In genomic region chr11:46846510-46846830, GRCh38 we compare ENCODE assay signal across 8 cellular contexts. TPM values are rescaled to one million over a fixed set of nuclear protein-coding genes. Genes with fewer than 3 reads are reported as not detected.
DNase-seq lines count a peak whose midpoint lies in the region; ATAC-seq and TF ChIP-seq lines count a peak whose summit lies in the region.

No MANE protein-coding gene starts in this region.

- H3K36me3 ChIP-seq in DOHH2 (ENCODE audit: control insufficient read depth, low read length) (peaks cover 35% of the 10 kb centered on the region), lower lobe of right lung (no peaks in the 10 kb centered on the region)

- no peaks in the 10 kb centered on the region for H3K9me2 ChIP-seq in DOHH2 (replicated peaks; ENCODE audit: control insufficient read depth, low read length)

- H3K4me2 ChIP-seq in DOHH2 (ENCODE audit: low read length) = peak overlapping the region; percentile 62

- H4K20me1 ChIP-seq in DOHH2 (ENCODE audit: control insufficient read depth, insufficient read depth, low read depth, low read length) = peaks cover 21% of the 10 kb centered on the region

- H3K4me3 Mint-ChIP-seq in activated naive CD8-positive, alpha-beta T cell = peak overlapping the region; percentile 95

- ATAC-seq in HG02642 (IDR thresholded peaks at IDR 0.05; ENCODE audit: poor library complexity, unreplicated experiment) = peak; percentile 7
- ATAC-seq in lower lobe of right lung = no peak
- no peak for ATAC-seq in GM21576 (IDR thresholded peaks at IDR 0.05; ENCODE audit: unreplicated experiment)
- ATAC-seq in HG03108 (IDR thresholded peaks at IDR 0.05; ENCODE audit: unreplicated experiment) = no peak

- H3K27me3 ChIP-seq in DOHH2 (ENCODE audit: control insufficient read depth, low read length) (no peaks in the 10 kb centered on the region), lower lobe of right lung (ENCODE audit: low read depth) (no peaks in the 10 kb centered on the region)

- H3K79me2 ChIP-seq in DOHH2 (ENCODE audit: control insufficient read depth, low read length) = peaks cover 46% of the 10 kb centered on the region

- peak overlapping the region; percentile 93 for H3K27ac Mint-ChIP-seq in activated naive CD8-positive, alpha-beta T cell

- no peak overlapping the region for H3K27ac ChIP-seq in DOHH2 (ENCODE audit: low read depth, low read length)
- peak overlapping the region; percentile 87 for H3K27ac ChIP-seq in lower lobe of right lung

- H3K9me3 ChIP-seq in DOHH2 (ENCODE audit: control insufficient read depth, insufficient read depth, low read length) = no peaks in the 10 kb centered on the region
- H3K9me3 ChIP-seq in lower lobe of right lung = no peaks in the 10 kb centered on the region

- H3K4me1 ChIP-seq in DOHH2 (ENCODE audit: control insufficient read depth, low read length) = peaks cover 28% of the 10 kb centered on the region
- peaks cover 18% of the 10 kb centered on the region for H3K4me1 ChIP-seq in lower lobe of right lung

- H3K4me3 ChIP-seq in DOHH2 (ENCODE audit: low read length) = peak overlapping the region; percentile 89
- peak overlapping the region; percentile 85 for H3K4me3 ChIP-seq in lower lobe of right lung

- DNase-seq in lower lobe of right lung (no peak), NCI-H1105 (lab: John Stamatoyannopoulos, UW) (no peak), nucleus accumbens (lab: John Stamatoyannopoulos, UW) (no peak)

- no peak for TF ChIP-seq CTCF in DOHH2 (IDR thresholded peaks at IDR 0.05; ENCODE audit: low read depth, low read length, poor library complexity, severe bottlenecking)
- TF ChIP-seq CTCF in lower lobe of right lung (IDR thresholded peaks at IDR 0.05) = no peak

- intact Hi-C loops in lower lobe of right lung (cut with DNase I) = no loop called here

- H3F3A ChIP-seq in DOHH2 (ENCODE audit: control insufficient read depth, insufficient read depth) = 0 out of 2 replicates have a peak, but pooled peaks cover 2% of the 10 kb centered on the region

- no peaks in the 10 kb centered on the region for H3K27me3 Mint-ChIP-seq in activated naive CD8-positive, alpha-beta T cell

- no peaks in the 10 kb centered on the region for H3K9me3 Mint-ChIP-seq in activated naive CD8-positive, alpha-beta T cell (ENCODE audit: low read depth)

- H3K4me1 Mint-ChIP-seq in activated naive CD8-positive, alpha-beta T cell (ENCODE audit: low read depth) = peaks cover 32% of the 10 kb centered on the region

- no peaks in the 10 kb centered on the region for H3K36me3 Mint-ChIP-seq in activated naive CD8-positive, alpha-beta T cell

RNA-seq across cellular contexts. Expression of gene CKAP5, which starts 0.4 kb away (rescaled TPM):
- 59.7 TPM for total RNA-seq in lower lobe of right lung
